ENCODE assay signal across 17 cellular contexts in genomic region chr1:237444120-237444790, GRCh38.
DNase-seq lines count a peak whose midpoint lies in the region; ATAC-seq and TF ChIP-seq lines count a peak whose summit lies in the region.
"Had no signal": no experiment of that assay in that cellular context is flagged by ENCODE, and none has a peak within 500 bp of the region (broad histone marks: within the 10 kb centered on the region; RNA-seq: fewer than 3 reads in every experiment).

No MANE protein-coding gene starts in this region.

- H3K4me2 ChIP-seq in Karpas-422 (ENCODE audit: low read depth, low read length, poor library complexity, severe bottlenecking): no peak overlapping the region

- intact Hi-C loops in left ventricle myocardium inferior (cut with micrococcal nuclease) (no loop called here), cardiac septum (cut with DNase I) (no loop called here), sciatic nerve (cut with DNase I) (no loop called here)

- H3K79me2 ChIP-seq in Karpas-422 (ENCODE audit: low read length): no peaks in the 10 kb centered on the region

- no peak for TF ChIP-seq CTCF in left ventricle myocardium inferior (IDR thresholded peaks at IDR 0.05; ENCODE audit: borderline replicate concordance)

- no peaks in the 10 kb centered on the region for H3K27me3 ChIP-seq in left ventricle myocardium inferior (ENCODE audit: low read depth)
- H3K27me3 ChIP-seq in Karpas-422 (ENCODE audit: low read length): no peaks in the 10 kb centered on the region

- no peaks in the 10 kb centered on the region for H3K9me3 ChIP-seq in left ventricle myocardium inferior (replicated peaks)
- no peaks in the 10 kb centered on the region for H3K9me3 ChIP-seq in Karpas-422 (ENCODE audit: low read length)

- H3K9me2 ChIP-seq in Karpas-422 (replicated peaks; ENCODE audit: insufficient read depth, low read length): no peaks in the 10 kb centered on the region

- H2AFZ ChIP-seq in Karpas-422 (ENCODE audit: low read length): no peak overlapping the region

- no peak overlapping the region for H3K9ac ChIP-seq in Karpas-422 (ENCODE audit: low read length)

- H3K27ac ChIP-seq in left ventricle myocardium inferior (replicated peaks) (peak overlapping the region; percentile 34), Karpas-422 (ENCODE audit: low read length) (no peak overlapping the region), caudate nucleus (ENCODE audit: low read depth, low read length) (peak overlapping the region; percentile 63)

- H3K4me1 ChIP-seq in left ventricle myocardium inferior (peaks cover 41% of the 10 kb centered on the region), Karpas-422 (ENCODE audit: low read length) (peaks cover 6% of the 10 kb centered on the region)

- DNase-seq in left ventricle myocardium inferior (no peak), cardiac septum (ENCODE audit: low spot score) (no peak), Karpas-422 (peak; percentile 47), caudate nucleus (lab: John Stamatoyannopoulos, UW) (peak in 3 of 61 donors; percentile 8 to 77 (median 51)), GDM1 (lab: John Stamatoyannopoulos, UW) (no peak), sciatic nerve (ENCODE audit: low spot score) (no peak)
- DNase-seq in activated CD4-positive, alpha-beta T cell treated with anti-CD3 and anti-CD28 coated beads for 48 hours: no peak
- DNase-seq: COR-L47; NCI-H1092; NCI-H1694 treated with DMSO at 0.1 percent for 48 hours; NCI-H345; NCI-H526 treated with DMSO at 0.1 percent for 48 hours; NK-92 treated with Interleukin-12 subunit alpha and Interleukin-12 subunit beta, amount 100 ng/mL, for 24 hours had no signal

- no peaks in the 10 kb centered on the region for H4K20me1 ChIP-seq in Karpas-422 (ENCODE audit: insufficient read depth, low read depth, low read length)

- H3K36me3 ChIP-seq in left ventricle myocardium inferior: no peaks in the 10 kb centered on the region
- no peaks in the 10 kb centered on the region for H3K36me3 ChIP-seq in Karpas-422 (ENCODE audit: insufficient read depth, low read length)

- no peak for ATAC-seq in HG03039 (IDR thresholded peaks at IDR 0.05; ENCODE audit: unreplicated experiment)
- ATAC-seq in sciatic nerve: no peak
- ATAC-seq: Panc1, Right ventricle myocardium inferior, SK-N-SH treated with all-trans-retinoic acid at 6 μM for 48 hours had no signal

- H3K4me3 ChIP-seq in left ventricle myocardium inferior: no peak overlapping the region
- no peak overlapping the region for H3K4me3 ChIP-seq in Karpas-422 (ENCODE audit: low read length)
